In the genomic region with DNA sequence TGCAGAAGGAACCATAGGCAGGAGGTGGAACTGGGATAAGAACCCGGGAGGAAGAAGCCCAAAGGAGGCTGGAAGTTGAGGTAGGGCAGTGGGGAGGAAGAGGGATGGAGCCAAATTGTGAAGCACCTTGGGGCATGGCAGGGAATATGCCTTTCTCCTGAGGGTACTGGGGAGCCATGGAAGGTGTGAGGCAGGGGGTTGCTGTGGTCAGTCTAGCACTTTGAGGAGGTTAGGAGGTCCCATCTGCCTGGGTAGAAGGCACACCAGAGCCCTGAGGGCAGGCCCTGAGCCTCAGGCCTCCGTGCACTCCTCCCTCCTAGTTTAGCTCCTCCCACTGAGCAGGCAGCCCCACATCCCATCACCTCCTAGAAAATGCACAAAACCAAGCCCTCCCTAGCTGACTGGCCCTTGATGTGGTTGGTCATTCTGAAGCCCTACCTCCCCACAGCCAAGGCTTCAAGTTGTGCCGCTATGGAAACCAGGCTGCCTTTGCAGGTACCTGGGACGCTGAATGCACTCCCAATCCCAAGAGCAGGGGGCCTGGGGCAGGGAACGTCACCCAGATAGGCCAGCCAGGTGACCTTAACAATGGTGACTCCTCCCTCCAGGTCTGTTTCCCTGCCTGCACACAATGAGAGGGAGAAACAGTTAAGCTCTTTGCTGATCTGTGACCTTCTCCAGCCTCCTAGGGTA, we compare ENCODE assay signal across 2 cellular contexts.
TF ChIP-seq lines count a peak whose summit lies in the region.

No MANE protein-coding gene starts in this region.

TF ChIP-seq in HCT116, 20 proteins besides CTCF, POLR2A, EP300 and RAD21:
- no peak for TF ChIP-seq EGR1 (IDR thresholded peaks at IDR 0.05; ENCODE audit: low read depth)
- TF ChIP-seq, protein P1, sequence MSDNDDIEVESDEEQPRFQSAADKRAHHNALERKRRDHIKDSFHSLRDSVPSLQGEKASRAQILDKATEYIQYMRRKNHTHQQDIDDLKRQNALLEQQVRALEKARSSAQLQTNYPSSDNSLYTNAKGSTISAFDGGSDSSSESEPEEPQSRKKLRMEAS (IDR thresholded peaks at IDR 0.05) = no peak
- TF ChIP-seq ATF3 (IDR thresholded peaks at IDR 0.05) = no peak
- TF ChIP-seq POLR2AphosphoS5 (IDR thresholded peaks at IDR 0.05; ENCODE audit: low read depth, low read length) = no peak
- no peak for TF ChIP-seq SP1 (IDR thresholded peaks at IDR 0.05; ENCODE audit: low read depth)
- TF ChIP-seq ZFX (IDR thresholded peaks at IDR 0.05) = no peak
- no peak for TF ChIP-seq CBX3 (IDR thresholded peaks at IDR 0.05; ENCODE audit: low read depth)
- no peak for TF ChIP-seq EZH2phosphoT487 (IDR thresholded peaks at IDR 0.05; ENCODE audit: borderline replicate concordance)
- no peak for TF ChIP-seq JUND (IDR thresholded peaks at IDR 0.05)
- TF ChIP-seq SRF (IDR thresholded peaks at IDR 0.05; ENCODE audit: low read depth) = no peak
- no peak for TF ChIP-seq EZH2 (IDR thresholded peaks at IDR 0.05)
- no peak for TF ChIP-seq SIN3A (IDR thresholded peaks at IDR 0.05; ENCODE audit: low read depth)
- TF ChIP-seq ZBTB33 (IDR thresholded peaks at IDR 0.05; ENCODE audit: extremely low read depth, insufficient replicate concordance, low read length) = no peak

TF ChIP-seq in K562, 482 proteins besides CTCF, POLR2A, EP300 and RAD21:
- TF ChIP-seq CBX1 (IDR thresholded peaks at IDR 0.05; ENCODE audit: low read depth) = 0 out of 2 replicates have a peak, but pooled peaks have one; percentile 10
- peak; percentile 74 for TF ChIP-seq RBM25 (IDR thresholded peaks at IDR 0.05; ENCODE audit: low read depth, low read length, severe bottlenecking)
- TF ChIP-seq ERF (CRISPR knock-in tag; IDR thresholded peaks at IDR 0.05) = no peak
- TF ChIP-seq, protein P2, sequence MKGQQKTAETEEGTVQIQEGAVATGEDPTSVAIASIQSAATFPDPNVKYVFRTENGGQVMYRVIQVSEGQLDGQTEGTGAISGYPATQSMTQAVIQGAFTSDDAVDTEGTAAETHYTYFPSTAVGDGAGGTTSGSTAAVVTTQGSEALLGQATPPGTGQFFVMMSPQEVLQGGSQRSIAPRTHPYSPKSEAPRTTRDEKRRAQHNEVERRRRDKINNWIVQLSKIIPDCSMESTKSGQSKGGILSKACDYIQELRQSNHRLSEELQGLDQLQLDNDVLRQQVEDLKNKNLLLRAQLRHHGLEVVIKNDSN (CRISPR knock-in tag; IDR thresholded peaks at IDR 0.05) = no peak
- peak; percentile 78 for TF ChIP-seq BCOR (IDR thresholded peaks at IDR 0.05)
- no peak for TF ChIP-seq MECOM (CRISPR knock-in tag; IDR thresholded peaks at IDR 0.05)
- TF ChIP-seq KDM1A (IDR thresholded peaks at IDR 0.05) = peak in 1 of 2 experiments; percentile 45; a peak in 1 of 4 replicates
TF ChIP-seq in K562: peak in this region for 4.
